Comparison of ENCODE assay signal across 10 cellular contexts in genomic region chr4:88012652-88013051, GRCh38. TPM values are rescaled to one million over a fixed set of nuclear protein-coding genes. Genes with fewer than 3 reads are reported as not detected.
DNase-seq lines count a peak whose midpoint lies in the region; ATAC-seq and TF ChIP-seq lines count a peak whose summit lies in the region.
"Had no signal": no experiment of that assay in that cellular context is flagged by ENCODE, and none has a peak within 500 bp of the region (broad histone marks: within the 10 kb centered on the region; RNA-seq: fewer than 3 reads in every experiment).

No MANE protein-coding gene starts in this region.

- no peaks in the 10 kb centered on the region for H3K27me3 ChIP-seq in osteoblast (ENCODE audit: insufficient read depth, low read length)

- ATAC-seq in GM19043 (IDR thresholded peaks at IDR 0.05; ENCODE audit: low read depth, unreplicated experiment) (peak; percentile 47), HG02885 (IDR thresholded peaks at IDR 0.05; ENCODE audit: poor library complexity, unreplicated experiment) (peak; percentile 48)
- ATAC-seq in activated T-cell treated with anti-CD3 and anti-CD28 coated beads, Interleukin-2, amount 50 U/mL, for 4 hours = no peak

- no peak overlapping the region for H2AFZ ChIP-seq in osteoblast (ENCODE audit: low read length)

- peaks cover 16% of the 10 kb centered on the region for H3K4me1 Mint-ChIP-seq in activated T-cell treated with anti-CD3 and anti-CD28 coated beads, Interleukin-2, amount 50 U/mL, for 4 hours (ENCODE audit: low read depth)

- H3K4me2 ChIP-seq in osteoblast (ENCODE audit: insufficient read depth, low read length) = peak overlapping the region; percentile 26

- H3K36me3 Mint-ChIP-seq in activated T-cell treated with anti-CD3 and anti-CD28 coated beads, Interleukin-2, amount 50 U/mL, for 4 hours (ENCODE audit: insufficient read depth) = no peaks in the 10 kb centered on the region

- DNase-seq in NOMO-1 (lab: John Stamatoyannopoulos, UW; ENCODE audit: unreplicated experiment in 2 of 2) (peak; percentile 68 to 79), osteoblast (ENCODE audit: insufficient read length, low spot score, missing footprints) (no peak), midbrain (lab: John Stamatoyannopoulos, UW) (no peak)
- no peak for DNase-seq in activated CD4-positive, alpha-beta T cell treated with anti-CD3 and anti-CD28 coated beads for 48 hours
- no peak for DNase-seq in activated T-cell treated with anti-CD3 and anti-CD28 coated beads, Interleukin-2, amount 50 U/mL, for 4 hours
- DNase-seq in effector CD8-positive, alpha-beta T cell (lab: John Stamatoyannopoulos, UW) = no peak
- DNase-seq: activated naive CD4-positive, alpha-beta T cell treated with anti-CD3 and anti-CD28 coated beads, Interleukin-2, amount 10 ng/mL, durations not matched to agents 7 days and 5 days; SHP77 treated with DMSO at 0.1 percent for 48 hours had no signal

- peaks cover 3% of the 10 kb centered on the region for H3K36me3 ChIP-seq in osteoblast (ENCODE audit: insufficient read depth, low read length)

- H3K4me3 Mint-ChIP-seq in activated T-cell treated with anti-CD3 and anti-CD28 coated beads, Interleukin-2, amount 50 U/mL, for 4 hours = no peak overlapping the region
- H3K4me3 Mint-ChIP-seq: activated naive CD4-positive, alpha-beta T cell treated with anti-CD3 and anti-CD28 coated beads, Interleukin-2, amount 10 ng/mL, durations not matched to agents 7 days and 5 days had no signal

- no peak overlapping the region for H3K27ac ChIP-seq in osteoblast (ENCODE audit: low read depth, low read length)

- H3K4me1 ChIP-seq in osteoblast (ENCODE audit: insufficient read depth, low read length) = peaks cover 51% of the 10 kb centered on the region

- no peak for TF ChIP-seq CTCF in osteoblast (IDR thresholded peaks at IDR 0.05; ENCODE audit: extremely low read depth, low read depth, low read length)

- no peaks in the 10 kb centered on the region for H3K9me3 ChIP-seq in osteoblast (ENCODE audit: low read depth, low read length)

- no peak overlapping the region for H3K4me3 ChIP-seq in osteoblast (ENCODE audit: insufficient read depth, low read length)

- peaks cover 3% of the 10 kb centered on the region for H3K27me3 Mint-ChIP-seq in activated T-cell treated with anti-CD3 and anti-CD28 coated beads, Interleukin-2, amount 50 U/mL, for 4 hours (ENCODE audit: low read depth)

- H3K79me2 ChIP-seq in osteoblast (ENCODE audit: insufficient read depth, low read length) = peaks cover 91% of the 10 kb centered on the region

- no peaks in the 10 kb centered on the region for H3K9me3 Mint-ChIP-seq in activated T-cell treated with anti-CD3 and anti-CD28 coated beads, Interleukin-2, amount 50 U/mL, for 4 hours
- H3K9me3 Mint-ChIP-seq: activated naive CD4-positive, alpha-beta T cell treated with anti-CD3 and anti-CD28 coated beads, Interleukin-2, amount 10 ng/mL, durations not matched to agents 7 days and 5 days had no signal

- H4K20me1 ChIP-seq in osteoblast (ENCODE audit: insufficient read depth, low read length) = peaks cover 10% of the 10 kb centered on the region

RNA-seq across cellular contexts. Expression of gene PKD2, which starts 5.2 kb away (rescaled TPM):
- 106 and 111 TPM in 2 replicates for total RNA-seq in osteoblast
- total RNA-seq in activated T-cell treated with anti-CD3 and anti-CD28 coated beads, Interleukin-2, amount 50 U/mL, for 4 hours = 1 to 10 TPM; 2.8 to 6.0 (median 4.2) TPM

RNA-seq across cellular contexts. Expression of gene SPP1, which starts 37.1 kb away (rescaled TPM):
- 7.6 and 16.2 TPM in 2 replicates for total RNA-seq in osteoblast
- total RNA-seq in activated T-cell treated with anti-CD3 and anti-CD28 coated beads, Interleukin-2, amount 50 U/mL, for 4 hours = under 1 TPM; 0.63 to 0.87 (median 0.81) TPM

Comparison
In these comparisons a context has a peak if more than half of its experiments do, and no peak if none do; other contexts are left out.
1. ATAC-seq: peak in GM19043 (single experiment) and HG02885 (single experiment); none in activated T-cell treated with anti-CD3 and anti-CD28 coated beads, Interleukin-2, amount 50 U/mL, for 4 hours (0 of 2).
2. DNase-seq: peak in NOMO-1 (2 of 2); none in osteoblast (single experiment), midbrain (single experiment), activated CD4-positive, alpha-beta T cell treated with anti-CD3 and anti-CD28 coated beads for 48 hours (single experiment), activated T-cell treated with anti-CD3 and anti-CD28 coated beads, Interleukin-2, amount 50 U/mL, for 4 hours (single experiment) and effector CD8-positive, alpha-beta T cell (single experiment).
3. RNA of gene PKD2, which starts 5.2 kb away (total RNA-seq): 106 to 111 TPM in osteoblast; 2.8 to 6.0 TPM in activated T-cell treated with anti-CD3 and anti-CD28 coated beads, Interleukin-2, amount 50 U/mL, for 4 hours; every median in the first group is over 10 times any median in the second.